25 cellular contexts compared by ENCODE assay signal in genomic region chr10:95503012-95503411, GRCh38. TPM values are rescaled to one million over a fixed set of nuclear protein-coding genes. Genes with fewer than 3 reads are reported as not detected.
DNase-seq lines count a peak whose midpoint lies in the region; ATAC-seq and TF ChIP-seq lines count a peak whose summit lies in the region.
"Had no signal": no experiment of that assay in that cellular context is flagged by ENCODE, and none has a peak within 500 bp of the region (broad histone marks: within the 10 kb centered on the region; RNA-seq: fewer than 3 reads in every experiment).

No MANE protein-coding gene starts in this region.

- POLR2A ChIA-PET in activated CD4-positive, alpha-beta memory T cell treated with anti-CD3 and anti-CD28 coated beads, Interleukin-2, amount 10 ng/mL, durations not matched to agents 7 days and 5 days (lab: Charles Lee) = no interaction called here

- H3K27ac ChIP-seq in ascending aorta (peak overlapping the region; percentile 88 to 92), heart right ventricle (peak overlapping the region in 8 of 10 donors; percentile 0 to 90 (median 82))
- H3K27ac ChIP-seq: A549, C4-2B, foreskin keratinocyte, ovary, PC-9, spleen, upper lobe of left lung had no signal

- H3K36me3 Mint-ChIP-seq in progenitor cell of endocrine pancreas (ENCODE audit: insufficient read depth) = no peaks in the 10 kb centered on the region
- no peaks in the 10 kb centered on the region for H3K36me3 Mint-ChIP-seq in activated CD4-positive, alpha-beta memory T cell treated with anti-CD3 and anti-CD28 coated beads, Interleukin-2, amount 10 ng/mL, durations not matched to agents 7 days and 5 days (ENCODE audit: low read depth)
- H3K36me3 Mint-ChIP-seq: activated CD4-positive, alpha-beta memory T cell treated with anti-CD3 and anti-CD28 coated beads for 36 hours; activated naive CD8-positive, alpha-beta T cell treated with anti-CD3 and anti-CD28 coated beads for 36 hours; mesothelial cell of epicardium had no signal

- H3K9me3 ChIP-seq in ascending aorta (no peaks in the 10 kb centered on the region), heart right ventricle (no peaks in the 10 kb centered on the region)
- H3K9me3 ChIP-seq: A549, ovary, spleen, upper lobe of left lung had no signal

- H3K4me3 ChIP-seq in ascending aorta = peak overlapping the region in 1 of 2 donors; percentile 30
- H3K4me3 ChIP-seq in heart right ventricle = no peak overlapping the region
- H3K4me3 ChIP-seq: A549, ovary, PC-9, spleen, upper lobe of left lung had no signal

- intact Hi-C loops in ascending aorta (cut with DNase I) = no loop called here
- intact Hi-C loops in heart right ventricle (cut with DNase I) = loop anchor here in 1 of 10 donors (10.0 kb wide), 1 partner anchor 52 kb away; no protein-coding TSS in a partner anchor

- CTCF ChIA-PET in activated CD4-positive, alpha-beta memory T cell treated with anti-CD3 and anti-CD28 coated beads, Interleukin-2, amount 10 ng/mL, durations not matched to agents 7 days and 5 days (lab: Charles Lee) = no interaction called here

- H3K36me3 ChIP-seq in ascending aorta = peaks cover 3 to 11% of the 10 kb centered on the region in 2 donors
- H3K36me3 ChIP-seq in heart right ventricle = peaks cover 0 to 3% (median 0%) of the 10 kb centered on the region in 9 donors
- H3K36me3 ChIP-seq: ovary, spleen, upper lobe of left lung had no signal

- peaks cover 5% of the 10 kb centered on the region for H3K27me3 Mint-ChIP-seq in progenitor cell of endocrine pancreas
- H3K27me3 Mint-ChIP-seq in activated CD4-positive, alpha-beta memory T cell treated with anti-CD3 and anti-CD28 coated beads, Interleukin-2, amount 10 ng/mL, durations not matched to agents 7 days and 5 days = peaks cover 5% of the 10 kb centered on the region
- H3K27me3 Mint-ChIP-seq: activated CD4-positive, alpha-beta memory T cell treated with anti-CD3 and anti-CD28 coated beads for 36 hours had no signal

- DNase-seq in AG20443 (ENCODE audit: low spot score) (peak; percentile 26), ascending aorta (ENCODE audit: low spot score in 2 of 2) (peak in 1 of 2 donors; percentile 75), heart right ventricle (no peak), progenitor cell of endocrine pancreas (ENCODE audit: low spot score, unreplicated experiment) (no peak), DMS79 treated with DMSO at 0.1 percent for 48 hours (lab: John Stamatoyannopoulos, UW) (no peak), inferior parietal cortex (ENCODE audit: extremely low spot score) (no peak), HUDEP-2 (lab: John Stamatoyannopoulos, UW; ENCODE audit: unreplicated experiment in 76 of 76) (no peak)
- no peak for DNase-seq in activated CD4-positive, alpha-beta memory T cell treated with anti-CD3 and anti-CD28 coated beads, Interleukin-2, amount 10 ng/mL, durations not matched to agents 7 days and 5 days
- DNase-seq: activated CD4-positive, alpha-beta memory T cell treated with anti-CD3 and anti-CD28 coated beads for 36 hours; activated naive CD8-positive, alpha-beta T cell treated with anti-CD3 and anti-CD28 coated beads for 36 hours; activated T-cell treated with anti-CD3 and anti-CD28 coated beads, Interleukin-2, amount 50 U/mL, for 4 hours; central memory CD4-positive, alpha-beta T cell; DND-41; endodermal cell; foreskin keratinocyte; NCI-H1092 treated with DMSO at 0.1 percent for 48 hours; NCI-H2171; NCI-H82; ovary; PC-9; spleen; upper lobe of left lung had no signal

- H3K27me3 ChIP-seq in ascending aorta = no peaks in the 10 kb centered on the region
- no peaks in the 10 kb centered on the region for H3K27me3 ChIP-seq in heart right ventricle
- H3K27me3 ChIP-seq: ovary, spleen, upper lobe of left lung had no signal

- H3K27ac Mint-ChIP-seq in progenitor cell of endocrine pancreas = peak overlapping the region; percentile 42
- H3K27ac Mint-ChIP-seq in activated CD4-positive, alpha-beta memory T cell treated with anti-CD3 and anti-CD28 coated beads, Interleukin-2, amount 10 ng/mL, durations not matched to agents 7 days and 5 days = no peak overlapping the region
- H3K27ac Mint-ChIP-seq: activated CD4-positive, alpha-beta memory T cell treated with anti-CD3 and anti-CD28 coated beads for 36 hours; activated naive CD8-positive, alpha-beta T cell treated with anti-CD3 and anti-CD28 coated beads for 36 hours had no signal

- no peaks in the 10 kb centered on the region for H3K9me3 Mint-ChIP-seq in progenitor cell of endocrine pancreas (ENCODE audit: low read depth)
- H3K9me3 Mint-ChIP-seq in activated CD4-positive, alpha-beta memory T cell treated with anti-CD3 and anti-CD28 coated beads, Interleukin-2, amount 10 ng/mL, durations not matched to agents 7 days and 5 days = no peaks in the 10 kb centered on the region
- H3K9me3 Mint-ChIP-seq: activated CD4-positive, alpha-beta memory T cell treated with anti-CD3 and anti-CD28 coated beads for 36 hours; activated naive CD8-positive, alpha-beta T cell treated with anti-CD3 and anti-CD28 coated beads for 36 hours; activated T-cell treated with anti-CD3 and anti-CD28 coated beads, Interleukin-2, amount 50 U/mL, for 4 hours; endodermal cell; mesothelial cell of epicardium had no signal

- peak overlapping the region; percentile 17 for H3K4me3 Mint-ChIP-seq in progenitor cell of endocrine pancreas (ENCODE audit: low read depth)
- no peak overlapping the region for H3K4me3 Mint-ChIP-seq in activated CD4-positive, alpha-beta memory T cell treated with anti-CD3 and anti-CD28 coated beads, Interleukin-2, amount 10 ng/mL, durations not matched to agents 7 days and 5 days
- H3K4me3 Mint-ChIP-seq: activated CD4-positive, alpha-beta memory T cell treated with anti-CD3 and anti-CD28 coated beads for 36 hours; activated naive CD8-positive, alpha-beta T cell treated with anti-CD3 and anti-CD28 coated beads for 36 hours; activated T-cell treated with anti-CD3 and anti-CD28 coated beads, Interleukin-2, amount 50 U/mL, for 4 hours; endodermal cell; mesothelial cell of epicardium had no signal

- ATAC-seq in heart right ventricle = peak in 5 of 8 donors; percentile 24 to 69 (median 45)
- ATAC-seq: A549; activated T-cell treated with anti-CD3 and anti-CD28 coated beads, Interleukin-2, amount 50 U/mL, for 4 hours; foreskin keratinocyte had no signal

- H3K4me1 ChIP-seq in ascending aorta = peaks cover 25 to 78% of the 10 kb centered on the region in 2 donors
- peaks cover 16 to 94% (median 81%) of the 10 kb centered on the region in 9 donors for H3K4me1 ChIP-seq in heart right ventricle
- H3K4me1 ChIP-seq: A549 had no signal

- TF ChIP-seq CTCF in ascending aorta (IDR thresholded peaks at IDR 0.05) (no peak), heart right ventricle (IDR thresholded peaks at IDR 0.05) (no peak), progenitor cell of endocrine pancreas (IDR thresholded peaks at IDR 0.05; ENCODE audit: unreplicated experiment) (no peak)

- H3K4me1 Mint-ChIP-seq in progenitor cell of endocrine pancreas (ENCODE audit: low read depth) = peaks cover 24% of the 10 kb centered on the region
- H3K4me1 Mint-ChIP-seq in activated CD4-positive, alpha-beta memory T cell treated with anti-CD3 and anti-CD28 coated beads, Interleukin-2, amount 10 ng/mL, durations not matched to agents 7 days and 5 days = no peaks in the 10 kb centered on the region

RNA-seq across cellular contexts. Expression of gene SORBS1, which starts 58.2 kb away (rescaled TPM):
- 416 TPM for total RNA-seq in ascending aorta
- 1,000 to 10,000 TPM in 6 of 10 donors, 100 to 1,000 TPM in 4; 528 to 1,253 (median 1,130) TPM for total RNA-seq in heart right ventricle
- 100 to 1,000 TPM; 140 to 350 TPM for polyA plus RNA-seq in heart right ventricle
- 25.2 and 30.7 TPM in 2 replicates for total RNA-seq in progenitor cell of endocrine pancreas
- total RNA-seq in activated CD4-positive, alpha-beta memory T cell treated with anti-CD3 and anti-CD28 coated beads, Interleukin-2, amount 10 ng/mL, durations not matched to agents 7 days and 5 days = under 1 TPM; 0.58 to 0.90 TPM

Comparison
In these comparisons a context has a peak if more than half of its experiments do, and no peak if none do; other contexts are left out.
1. RNA of gene SORBS1, which starts 58.2 kb away (total RNA-seq): 528 to 1,253 TPM in heart right ventricle, 416 TPM in ascending aorta (single experiment) and 25.2 to 30.7 TPM in progenitor cell of endocrine pancreas; 0.58 to 0.90 TPM in activated CD4-positive, alpha-beta memory T cell treated with anti-CD3 and anti-CD28 coated beads, Interleukin-2, amount 10 ng/mL, durations not matched to agents 7 days and 5 days; every median in the first group is over 10 times any median in the second.